ENCODE assay signal across 8 cellular contexts in genomic region chr10:125144693-125145623, GRCh38. TPM values are rescaled to one million over a fixed set of nuclear protein-coding genes. Genes with fewer than 3 reads are reported as not detected.
DNase-seq lines count a peak whose midpoint lies in the region; ATAC-seq and TF ChIP-seq lines count a peak whose summit lies in the region.

No MANE protein-coding gene starts in this region.

- DNase-seq in WTC11 (ENCODE audit: low spot score) (peak; percentile 59), hepatic stellate cell (ENCODE audit: low spot score) (peak; percentile 70), suprapubic skin (ENCODE audit: low spot score in 2 of 2) (no peak), COLO668 (lab: John Stamatoyannopoulos, UW; ENCODE audit: unreplicated experiment) (no peak)
- peak; percentile 41 for DNase-seq in stimulated activated naive B cell treated with anti-CD40 and anti-IgM and Interleukin-4, amounts not matched to agents 10 μg/mL and 1 μg/mL and 100 μg/mL, for 72 hours

- no peaks in the 10 kb centered on the region for H3K9me3 ChIP-seq in BLaER1
- no peaks in the 10 kb centered on the region for H3K9me3 ChIP-seq in HEK293 (ENCODE audit: control insufficient read depth, insufficient read depth, low read depth, low read length)
- no peaks in the 10 kb centered on the region for H3K9me3 ChIP-seq in suprapubic skin

- peak overlapping the region; percentile 24; the same call in 1 of the 2 replicates for H3K4me3 Mint-ChIP-seq in WTC11
- peak overlapping the region; percentile 36 to 43 for H3K4me3 Mint-ChIP-seq in stimulated activated naive B cell treated with anti-CD40 and anti-IgM and Interleukin-4, amounts not matched to agents 10 μg/mL and 1 μg/mL and 100 μg/mL, for 72 hours

- peak overlapping the region; percentile 89 for H3K27ac Mint-ChIP-seq in WTC11
- H3K27ac Mint-ChIP-seq in stimulated activated naive B cell treated with anti-CD40 and anti-IgM and Interleukin-4, amounts not matched to agents 10 μg/mL and 1 μg/mL and 100 μg/mL, for 72 hours = no peak overlapping the region

- peak; percentile 75 for ATAC-seq in WTC11
- peak; percentile 70 to 79 for ATAC-seq in stimulated activated naive B cell treated with anti-CD40 and anti-IgM and Interleukin-4, amounts not matched to agents 10 μg/mL and 1 μg/mL and 100 μg/mL, for 72 hours (replicated peaks)
- ATAC-seq in GM18873 (IDR thresholded peaks at IDR 0.05; ENCODE audit: low FRiP score, unreplicated experiment) = no peak

- no peaks in the 10 kb centered on the region for H3K27me3 Mint-ChIP-seq in WTC11 (ENCODE audit: low read depth)
- H3K27me3 Mint-ChIP-seq in stimulated activated naive B cell treated with anti-CD40 and anti-IgM and Interleukin-4, amounts not matched to agents 10 μg/mL and 1 μg/mL and 100 μg/mL, for 72 hours = peaks cover 71 to 83% of the 10 kb centered on the region in 2 donors

- TF ChIP-seq CTCF in HEK293 (tag by site-specific recombination; IDR thresholded peaks at IDR 0.05) = 0 out of 2 replicates have a peak, but pooled peaks have one; percentile 29
- TF ChIP-seq CTCF in WTC11 (IDR thresholded peaks at IDR 0.05) = no peak
- TF ChIP-seq CTCF in suprapubic skin (IDR thresholded peaks at IDR 0.05) = no peak

- TF ChIP-seq EP300 in suprapubic skin (IDR thresholded peaks at IDR 0.05) = no peak

- H3K9ac ChIP-seq in BLaER1 = no peak overlapping the region

- peak overlapping the region; percentile 88 for H3K4me2 ChIP-seq in BLaER1

- H3K27ac ChIP-seq in BLaER1 (peak overlapping the region; percentile 60; the same call in 1 of the 2 replicates), HEK293 (ENCODE audit: extremely low read depth, low read depth, low read length) (no peak overlapping the region), suprapubic skin (no peak overlapping the region)

- whole genome bisulfite sequencing in suprapubic skin = 38% methylated on average over 12 of the region's 13 CpGs

- H3K27me3 ChIP-seq in BLaER1 (no peaks in the 10 kb centered on the region), suprapubic skin (no peaks in the 10 kb centered on the region)

- H4K20me1 ChIP-seq in BLaER1 = peaks cover 100% of the 10 kb centered on the region

- no peak for TF ChIP-seq POLR2A in suprapubic skin (IDR thresholded peaks at IDR 0.05)

- H3K4me1 ChIP-seq in BLaER1 (peaks cover 100% of the 10 kb centered on the region), HEK293 (ENCODE audit: control insufficient read depth, insufficient read depth, low read length) (peaks cover 41% of the 10 kb centered on the region), suprapubic skin (peaks cover 61% of the 10 kb centered on the region)

- CTCF ChIA-PET in HEK293 (lab: Yijun Ruan, JAX) = interaction anchor here (0.7 to 2.0 kb wide), 8 partner anchors 9 to 108 kb away, joined by 3 to 8 read pairs (median 3); no protein-coding TSS in a partner anchor
- CTCF ChIA-PET in WTC11 (lab: Charles Lee) = interaction anchor here (0.6 to 1.3 kb wide), 2 partner anchors 78 to 97 kb away, joined by 3 to 4 read pairs; no protein-coding TSS in a partner anchor

- POLR2A ChIA-PET in HEK293 (lab: Yijun Ruan, JAX) = interaction anchor here (0.8 kb wide), 1 partner anchor 15 kb away, joined by 4 read pairs; the partner anchor contains the start of gene CTBP2
- POLR2A ChIA-PET in WTC11 (lab: Charles Lee) = no interaction called here

- H3K4me1 Mint-ChIP-seq in WTC11 = peaks cover 90% of the 10 kb centered on the region
- H3K4me1 Mint-ChIP-seq in stimulated activated naive B cell treated with anti-CD40 and anti-IgM and Interleukin-4, amounts not matched to agents 10 μg/mL and 1 μg/mL and 100 μg/mL, for 72 hours = peaks cover 31 to 42% of the 10 kb centered on the region in 2 donors

- no peak overlapping the region for H3K4me3 ChIP-seq in BLaER1
- no peak overlapping the region for H3K4me3 ChIP-seq in HEK293 (ENCODE audit: low read depth, low read length)
- H3K4me3 ChIP-seq in suprapubic skin = no peak overlapping the region

- H3K9me3 Mint-ChIP-seq in WTC11 = no peaks in the 10 kb centered on the region
- no peaks in the 10 kb centered on the region for H3K9me3 Mint-ChIP-seq in stimulated activated naive B cell treated with anti-CD40 and anti-IgM and Interleukin-4, amounts not matched to agents 10 μg/mL and 1 μg/mL and 100 μg/mL, for 72 hours

- peaks cover 14% of the 10 kb centered on the region; the same call in 1 of the 2 replicates for H3K36me3 ChIP-seq in BLaER1
- peaks cover 0 to 19% of the 10 kb centered on the region in 2 experiments; a peak in 1 of 3 replicates for H3K36me3 ChIP-seq in HEK293 (ENCODE audit: control insufficient read depth in 2 of 2, insufficient read depth in 1 of 2, low read length in 2 of 2)
- no peaks in the 10 kb centered on the region for H3K36me3 ChIP-seq in suprapubic skin

- H3K36me3 Mint-ChIP-seq in WTC11 = peaks cover 23% of the 10 kb centered on the region
- no peaks in the 10 kb centered on the region for H3K36me3 Mint-ChIP-seq in stimulated activated naive B cell treated with anti-CD40 and anti-IgM and Interleukin-4, amounts not matched to agents 10 μg/mL and 1 μg/mL and 100 μg/mL, for 72 hours

TF ChIP-seq in HEK293, 187 proteins besides CTCF, POLR2A, EP300 and RAD21 (continues in another document):
- TF ChIP-seq ZNF600 (tag by site-specific recombination; IDR thresholded peaks at IDR 0.05) = peak; percentile 33; the same call in 1 of the 2 replicates
- no peak for TF ChIP-seq ZNF610 (tag by site-specific recombination; IDR thresholded peaks at IDR 0.05; ENCODE audit: borderline replicate concordance)
- peak; percentile 46; the same call in 1 of the 2 replicates for TF ChIP-seq ZBTB8A (tag by site-specific recombination; IDR thresholded peaks at IDR 0.05)

TF ChIP-seq in WTC11, 78 proteins besides CTCF, POLR2A, EP300 and RAD21:
- TF ChIP-seq HMGA2 (CRISPR knock-in tag; IDR thresholded peaks at IDR 0.05) (no peak), GTF2I (CRISPR knock-in tag; conservative IDR thresholded peaks at IDR 0.05) (no peak), NFATC4 (CRISPR knock-in tag; IDR thresholded peaks at IDR 0.05) (no peak), ETV6 (CRISPR knock-in tag; IDR thresholded peaks at IDR 0.05) (no peak), USF2 (CRISPR knock-in tag; IDR thresholded peaks at IDR 0.05) (no peak), NFYB (CRISPR knock-in tag; conservative IDR thresholded peaks at IDR 0.05; ENCODE audit: low read depth) (no peak), ZNF121 (CRISPR knock-in tag; IDR thresholded peaks at IDR 0.05) (no peak)
- TF ChIP-seq, protein P1, sequence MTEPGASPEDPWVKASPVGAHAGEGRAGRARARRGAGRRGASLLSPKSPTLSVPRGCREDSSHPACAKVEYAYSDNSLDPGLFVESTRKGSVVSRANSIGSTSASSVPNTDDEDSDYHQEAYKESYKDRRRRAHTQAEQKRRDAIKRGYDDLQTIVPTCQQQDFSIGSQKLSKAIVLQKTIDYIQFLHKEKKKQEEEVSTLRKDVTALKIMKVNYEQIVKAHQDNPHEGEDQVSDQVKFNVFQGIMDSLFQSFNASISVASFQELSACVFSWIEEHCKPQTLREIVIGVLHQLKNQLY (CRISPR knock-in tag; IDR thresholded peaks at IDR 0.05) = no peak
- TF ChIP-seq, protein P2, sequence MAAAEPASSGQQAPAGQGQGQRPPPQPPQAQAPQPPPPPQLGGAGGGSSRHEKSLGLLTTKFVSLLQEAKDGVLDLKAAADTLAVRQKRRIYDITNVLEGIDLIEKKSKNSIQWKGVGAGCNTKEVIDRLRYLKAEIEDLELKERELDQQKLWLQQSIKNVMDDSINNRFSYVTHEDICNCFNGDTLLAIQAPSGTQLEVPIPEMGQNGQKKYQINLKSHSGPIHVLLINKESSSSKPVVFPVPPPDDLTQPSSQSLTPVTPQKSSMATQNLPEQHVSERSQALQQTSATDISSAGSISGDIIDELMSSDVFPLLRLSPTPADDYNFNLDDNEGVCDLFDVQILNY (CRISPR knock-in tag; IDR thresholded peaks at IDR 0.05) = no peak

RNA-seq across cellular contexts. Expression of gene CTBP2, which starts 15.4 kb away (rescaled TPM):
- total RNA-seq in WTC11 (2021) (175 to 191 TPM (median 181 TPM) in 3 replicates), suprapubic skin (10 to 100 TPM; 19.7 to 45.7 (median 29.4) TPM)

Comparison
In these comparisons a context has a peak if more than half of its experiments do, and no peak if none do; other contexts are left out.
1. DNase-seq: peak in WTC11 (single experiment), hepatic stellate cell (single experiment) and stimulated activated naive B cell treated with anti-CD40 and anti-IgM and Interleukin-4, amounts not matched to agents 10 μg/mL and 1 μg/mL and 100 μg/mL, for 72 hours (single experiment); none in suprapubic skin (0 of 2) and COLO668 (single experiment).